In the genomic region with DNA sequence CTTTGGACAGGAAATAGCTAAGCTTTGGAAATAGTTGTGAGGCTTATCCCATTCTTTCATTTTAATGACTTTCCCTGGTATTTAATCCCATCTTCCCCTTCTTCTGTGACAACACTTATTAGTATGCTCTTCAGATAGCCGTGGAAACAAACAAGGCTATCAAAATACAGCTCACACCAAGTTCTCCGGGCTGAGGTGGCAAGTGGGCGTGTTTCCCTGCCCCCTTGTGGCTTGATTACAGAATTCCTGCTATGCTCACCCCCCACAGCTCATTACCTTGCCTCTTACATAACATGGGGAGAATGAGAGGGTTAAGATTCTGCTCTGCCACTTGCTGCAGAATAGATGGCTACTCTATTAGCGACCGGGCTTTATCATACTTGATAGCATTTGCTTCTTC, we compare ENCODE assay signal across 10 cellular contexts.
DNase-seq lines count a peak whose midpoint lies in the region; ATAC-seq and TF ChIP-seq lines count a peak whose summit lies in the region.
"Had no signal": no experiment of that assay in that cellular context is flagged by ENCODE, and none has a peak within 500 bp of the region (broad histone marks: within the 10 kb centered on the region; RNA-seq: fewer than 3 reads in every experiment).

No MANE protein-coding gene starts in this region.

- no peak overlapping the region for H3K4me3 Mint-ChIP-seq in glutamatergic neuron (ENCODE audit: unreplicated experiment)
- H3K4me3 Mint-ChIP-seq in CD8-positive, alpha-beta memory T cell: no peak overlapping the region

- no peak overlapping the region for H3K27ac ChIP-seq in Panc1 (ENCODE audit: low read length)
- no peak overlapping the region for H3K27ac ChIP-seq in CD8-positive, alpha-beta memory T cell (ENCODE audit: low read depth, low read length)
- H3K27ac ChIP-seq: esophagus squamous epithelium had no signal

- ATAC-seq in Panc1: no peak
- ATAC-seq in HG02759 (IDR thresholded peaks at IDR 0.05; ENCODE audit: unreplicated experiment): no peak
- no peak for ATAC-seq in HG02884 (IDR thresholded peaks at IDR 0.05; ENCODE audit: unreplicated experiment)

- no peaks in the 10 kb centered on the region for H3K27me3 Mint-ChIP-seq in glutamatergic neuron (ENCODE audit: unreplicated experiment)
- no peaks in the 10 kb centered on the region for H3K27me3 Mint-ChIP-seq in CD8-positive, alpha-beta memory T cell

- H3K27me3 ChIP-seq in BE2C (no peaks in the 10 kb centered on the region), H7 (ENCODE audit: control insufficient read depth, insufficient read depth, low read length) (no peaks in the 10 kb centered on the region), Panc1 (ENCODE audit: control insufficient read depth, insufficient read depth, low read length) (no peaks in the 10 kb centered on the region)
- H3K27me3 ChIP-seq in CD8-positive, alpha-beta memory T cell (ENCODE audit: insufficient read depth, low read length, poor library complexity, severe bottlenecking): no peaks in the 10 kb centered on the region
- H3K27me3 ChIP-seq: esophagus squamous epithelium had no signal

- H3K4me3 ChIP-seq in BE2C (ENCODE audit: low read depth, low read length): no peak overlapping the region
- no peak overlapping the region for H3K4me3 ChIP-seq in H7 (ENCODE audit: insufficient read depth, low read depth, low read length)
- H3K4me3 ChIP-seq in Panc1 (ENCODE audit: low read depth in 2 of 2, low read length in 2 of 2): no peak overlapping the region
- no peak overlapping the region for H3K4me3 ChIP-seq in CD8-positive, alpha-beta memory T cell (ENCODE audit: low read length)
- H3K4me3 ChIP-seq: esophagus squamous epithelium had no signal

- peaks cover 1% of the 10 kb centered on the region for H3K4me1 Mint-ChIP-seq in glutamatergic neuron (ENCODE audit: low read depth, unreplicated experiment)
- no peaks in the 10 kb centered on the region for H3K4me1 Mint-ChIP-seq in CD8-positive, alpha-beta memory T cell

- in situ Hi-C loops in Panc1 (cut with HindIII; ENCODE audit: low pct_unique_long_range_greater_than_20kb, low sequenced_read_pairs): no loop called here

- BruUV-seq in Panc1 (replicated peaks; lab: Mats Ljungman, UMichigan): no TSS peak

- H3K9me3 ChIP-seq in BE2C (no peaks in the 10 kb centered on the region), Panc1 (ENCODE audit: control insufficient read depth, insufficient read depth, low read depth, low read length) (no peaks in the 10 kb centered on the region)
- H3K9me3 ChIP-seq in CD8-positive, alpha-beta memory T cell (ENCODE audit: low read length): no peaks in the 10 kb centered on the region
- H3K9me3 ChIP-seq: esophagus squamous epithelium had no signal

- H3K27ac Mint-ChIP-seq in glutamatergic neuron (ENCODE audit: unreplicated experiment): no peak overlapping the region
- no peak overlapping the region for H3K27ac Mint-ChIP-seq in CD8-positive, alpha-beta memory T cell

- H3K9me3 Mint-ChIP-seq in glutamatergic neuron (ENCODE audit: unreplicated experiment): no peaks in the 10 kb centered on the region
- H3K9me3 Mint-ChIP-seq in CD8-positive, alpha-beta memory T cell: no peaks in the 10 kb centered on the region

- H3K4me1 ChIP-seq in BE2C (peaks cover 6% of the 10 kb centered on the region), Panc1 (ENCODE audit: control insufficient read depth, insufficient read depth, low read length) (no peaks in the 10 kb centered on the region)
- no peaks in the 10 kb centered on the region for H3K4me1 ChIP-seq in CD8-positive, alpha-beta memory T cell (ENCODE audit: insufficient read depth, low read length)

- DNase-seq in BE2C: no peak
- peak; percentile 52 for DNase-seq in H7
- no peak for DNase-seq in Panc1 (ENCODE audit: low read depth, low spot score)
- DNase-seq in glutamatergic neuron: peak; percentile 22
- DNase-seq in CD8-positive, alpha-beta memory T cell: no peak
- no peak for DNase-seq in stimulated activated CD4-positive, alpha-beta T cell treated with anti-CD3 and anti-CD28 coated beads, Interleukin-1b, Interleukin-23, amount 100 ng/mL, for 48 hours
- DNase-seq: activated T-cell treated with anti-CD3 and anti-CD28 coated beads, Interleukin-2, amount 50 U/mL, for 48 hours; esophagus squamous epithelium had no signal

- H3K36me3 Mint-ChIP-seq in glutamatergic neuron (ENCODE audit: unreplicated experiment): no peaks in the 10 kb centered on the region
- no peaks in the 10 kb centered on the region for H3K36me3 Mint-ChIP-seq in CD8-positive, alpha-beta memory T cell

- TF ChIP-seq CTCF in BE2C (IDR thresholded peaks at IDR 0.05; ENCODE audit: low read depth, low read length): peak; percentile 41
- TF ChIP-seq CTCF in Panc1 (IDR thresholded peaks at IDR 0.05): 0 out of 2 replicates have a peak, but pooled peaks have one; percentile 5
- peak; percentile 39 for TF ChIP-seq CTCF in glutamatergic neuron (IDR thresholded peaks at IDR 0.05; ENCODE audit: partially characterized antibody, unreplicated experiment)

- POLR2A ChIA-PET in Panc1 (lab: Charles Lee): no interaction called here
- POLR2A ChIA-PET in CD8-positive, alpha-beta memory T cell (lab: Charles Lee): no interaction called here

- H3K36me3 ChIP-seq in BE2C (no peaks in the 10 kb centered on the region), H7 (replicated peaks; ENCODE audit: control insufficient read depth, insufficient read depth, low read length) (no peaks in the 10 kb centered on the region), Panc1 (ENCODE audit: control insufficient read depth, insufficient read depth, low read length) (no peaks in the 10 kb centered on the region)
- H3K36me3 ChIP-seq in CD8-positive, alpha-beta memory T cell (ENCODE audit: insufficient read depth, low read length): no peaks in the 10 kb centered on the region
- H3K36me3 ChIP-seq: esophagus squamous epithelium had no signal

- intact Hi-C loops in Panc1 (cut with micrococcal nuclease; ENCODE audit: unreplicated experiment): no loop called here

- CTCF ChIA-PET in Panc1 (lab: Charles Lee): no interaction called here
- CTCF ChIA-PET in CD8-positive, alpha-beta memory T cell (lab: Charles Lee): interaction anchor here (1.4 kb wide), 1 partner anchor 13 kb away, joined by 3 read pairs; no protein-coding TSS in a partner anchor

Comparison
In these comparisons a context has a peak if more than half of its experiments do, and no peak if none do; other contexts are left out.
1. DNase-seq: peak in H7 (single experiment) and glutamatergic neuron (single experiment); none in BE2C (single experiment), Panc1 (single experiment), CD8-positive, alpha-beta memory T cell (0 of 5) and stimulated activated CD4-positive, alpha-beta T cell treated with anti-CD3 and anti-CD28 coated beads, Interleukin-1b, Interleukin-23, amount 100 ng/mL, for 48 hours (single experiment).
2. Peak in every context shown above with its lines, with median percentiles within 50 percentile points of each other: CTCF ChIP-seq.